In genomic region chr18:3625717-3626091, GRCh38 we compare ENCODE assay signal across 10 cellular contexts.
A peak's percentile ranks its signal among the peaks of the same experiment; 100 is the strongest.
DNase-seq lines count a peak whose midpoint lies in the region; ATAC-seq, FAIRE-seq and TF ChIP-seq lines count a peak whose summit lies in the region.
"Had no signal": no experiment of that assay in that cellular context is flagged by ENCODE, and none has a peak within 500 bp of the region (broad histone marks: within the 10 kb centered on the region; RNA-seq: fewer than 3 reads in every experiment).

No MANE protein-coding gene starts in this region.

- no peak for TF ChIP-seq CTCF in kidney (IDR thresholded peaks at IDR 0.05; ENCODE audit: borderline replicate concordance, extremely low read depth, insufficient read depth)

- DNase-seq in stimulated activated naive CD8-positive, alpha-beta T cell treated with anti-CD3 and anti-CD28 coated beads, Interleukin-15, amount 100 ng/mL, for 72 hours = no peak
- DNase-seq in activated naive CD8-positive, alpha-beta T cell treated with anti-CD3 and anti-CD28 coated beads, Interleukin-2, amount 50 U/mL, for 24 hours = no peak
- DNase-seq in kidney tubule cell (ENCODE audit: low spot score) (peak; percentile 65), kidney (no peak), NCI-H1436 treated with DMSO at 0.1 percent for 48 hours (lab: John Stamatoyannopoulos, UW) (no peak), occipital lobe (lab: John Stamatoyannopoulos, UW) (no peak)

- no peaks in the 10 kb centered on the region for H3K27me3 Mint-ChIP-seq in stimulated activated naive CD8-positive, alpha-beta T cell treated with anti-CD3 and anti-CD28 coated beads, Interleukin-15, Interleukin-2, amounts not matched to agents 100 ng/mL and 50 ng/mL, for 24 hours
- no peaks in the 10 kb centered on the region for H3K27me3 Mint-ChIP-seq in stimulated activated naive CD8-positive, alpha-beta T cell treated with anti-CD3 and anti-CD28 coated beads, Interleukin-15, amount 100 ng/mL, for 72 hours
- H3K27me3 Mint-ChIP-seq in activated naive CD8-positive, alpha-beta T cell treated with anti-CD3 and anti-CD28 coated beads, Interleukin-2, amount 50 U/mL, for 24 hours = no peaks in the 10 kb centered on the region

- no peak for FAIRE-seq in kidney (lab: Jason Lieb, UNC)

- intact Hi-C loops in kidney (cut with DNase I) = no loop called here

- H3K36me3 Mint-ChIP-seq in stimulated activated naive CD8-positive, alpha-beta T cell treated with anti-CD3 and anti-CD28 coated beads, Interleukin-15, Interleukin-2, amounts not matched to agents 100 ng/mL and 50 ng/mL, for 24 hours (ENCODE audit: low read depth) = no peaks in the 10 kb centered on the region
- peaks cover 2% of the 10 kb centered on the region for H3K36me3 Mint-ChIP-seq in activated naive CD8-positive, alpha-beta T cell treated with anti-CD3 and anti-CD28 coated beads, Interleukin-2, amount 50 U/mL, for 24 hours (ENCODE audit: low read depth)

- no peaks in the 10 kb centered on the region for H3K9me3 Mint-ChIP-seq in stimulated activated naive CD8-positive, alpha-beta T cell treated with anti-CD3 and anti-CD28 coated beads, Interleukin-15, Interleukin-2, amounts not matched to agents 100 ng/mL and 50 ng/mL, for 24 hours
- no peaks in the 10 kb centered on the region for H3K9me3 Mint-ChIP-seq in stimulated activated naive CD8-positive, alpha-beta T cell treated with anti-CD3 and anti-CD28 coated beads, Interleukin-15, amount 100 ng/mL, for 72 hours
- no peaks in the 10 kb centered on the region for H3K9me3 Mint-ChIP-seq in activated naive CD8-positive, alpha-beta T cell treated with anti-CD3 and anti-CD28 coated beads, Interleukin-2, amount 50 U/mL, for 24 hours
- H3K9me3 Mint-ChIP-seq: neural progenitor cell had no signal

- no peak overlapping the region for H3K4me3 ChIP-seq in kidney (ENCODE audit: low read length in 2 of 2)
- H3K4me3 ChIP-seq: neural progenitor cell had no signal

- H3K27ac ChIP-seq in kidney (ENCODE audit: low read depth in 2 of 2, low read length in 2 of 2) = no peak overlapping the region
- H3K27ac ChIP-seq: neural progenitor cell, VCaP had no signal

- H3K9me3 ChIP-seq in kidney (ENCODE audit: control insufficient read depth in 1 of 2, low read length in 2 of 2) = no peaks in the 10 kb centered on the region

- H3K4me1 ChIP-seq in kidney (ENCODE audit: control insufficient read depth in 1 of 2, insufficient read depth in 1 of 2, low read depth in 1 of 2, low read length in 2 of 2) = peaks cover 11 to 12% of the 10 kb centered on the region in 2 donors

- H3K4me3 Mint-ChIP-seq in stimulated activated naive CD8-positive, alpha-beta T cell treated with anti-CD3 and anti-CD28 coated beads, Interleukin-15, Interleukin-2, amounts not matched to agents 100 ng/mL and 50 ng/mL, for 24 hours = no peak overlapping the region
- peak overlapping the region in 1 of 2 donors; percentile 67 for H3K4me3 Mint-ChIP-seq in stimulated activated naive CD8-positive, alpha-beta T cell treated with anti-CD3 and anti-CD28 coated beads, Interleukin-15, amount 100 ng/mL, for 72 hours
- no peak overlapping the region for H3K4me3 Mint-ChIP-seq in activated naive CD8-positive, alpha-beta T cell treated with anti-CD3 and anti-CD28 coated beads, Interleukin-2, amount 50 U/mL, for 24 hours

- no peaks in the 10 kb centered on the region for H3K36me3 ChIP-seq in kidney (ENCODE audit: control insufficient read depth in 1 of 2, insufficient read depth in 2 of 2, low read length in 2 of 2)
- H3K36me3 ChIP-seq: neural progenitor cell had no signal

- no peak for ATAC-seq in stimulated activated naive CD8-positive, alpha-beta T cell treated with anti-CD3 and anti-CD28 coated beads, Interleukin-15, amount 100 ng/mL, for 72 hours
- ATAC-seq in activated naive CD8-positive, alpha-beta T cell treated with anti-CD3 and anti-CD28 coated beads, Interleukin-2, amount 50 U/mL, for 24 hours = no peak
- no peak for ATAC-seq in HG02870 (IDR thresholded peaks at IDR 0.05; ENCODE audit: unreplicated experiment)

- H3K9ac ChIP-seq in kidney (ENCODE audit: low read length in 2 of 2) = no peak overlapping the region
- H3K9ac ChIP-seq: neural progenitor cell had no signal

- peaks cover 50% of the 10 kb centered on the region for H3K4me1 Mint-ChIP-seq in stimulated activated naive CD8-positive, alpha-beta T cell treated with anti-CD3 and anti-CD28 coated beads, Interleukin-15, Interleukin-2, amounts not matched to agents 100 ng/mL and 50 ng/mL, for 24 hours (ENCODE audit: low read depth)
- peaks cover 45% of the 10 kb centered on the region for H3K4me1 Mint-ChIP-seq in stimulated activated naive CD8-positive, alpha-beta T cell treated with anti-CD3 and anti-CD28 coated beads, Interleukin-15, amount 100 ng/mL, for 72 hours
- H3K4me1 Mint-ChIP-seq in activated naive CD8-positive, alpha-beta T cell treated with anti-CD3 and anti-CD28 coated beads, Interleukin-2, amount 50 U/mL, for 24 hours = peaks cover 47% of the 10 kb centered on the region

- peak overlapping the region; percentile 95 for H3K27ac Mint-ChIP-seq in stimulated activated naive CD8-positive, alpha-beta T cell treated with anti-CD3 and anti-CD28 coated beads, Interleukin-15, Interleukin-2, amounts not matched to agents 100 ng/mL and 50 ng/mL, for 24 hours
- H3K27ac Mint-ChIP-seq in stimulated activated naive CD8-positive, alpha-beta T cell treated with anti-CD3 and anti-CD28 coated beads, Interleukin-15, amount 100 ng/mL, for 72 hours = no peak overlapping the region
- peak overlapping the region; percentile 91 for H3K27ac Mint-ChIP-seq in activated naive CD8-positive, alpha-beta T cell treated with anti-CD3 and anti-CD28 coated beads, Interleukin-2, amount 50 U/mL, for 24 hours

Comparison
In these comparisons a context has a peak if more than half of its experiments do, and no peak if none do; other contexts are left out.
1. H3K27ac Mint-ChIP-seq: peak in stimulated activated naive CD8-positive, alpha-beta T cell treated with anti-CD3 and anti-CD28 coated beads, Interleukin-15, Interleukin-2, amounts not matched to agents 100 ng/mL and 50 ng/mL, for 24 hours (single experiment) and activated naive CD8-positive, alpha-beta T cell treated with anti-CD3 and anti-CD28 coated beads, Interleukin-2, amount 50 U/mL, for 24 hours (single experiment); none in stimulated activated naive CD8-positive, alpha-beta T cell treated with anti-CD3 and anti-CD28 coated beads, Interleukin-15, amount 100 ng/mL, for 72 hours (0 of 2).